ENCODE assay signal across 1 cellular context in the genomic region with DNA sequence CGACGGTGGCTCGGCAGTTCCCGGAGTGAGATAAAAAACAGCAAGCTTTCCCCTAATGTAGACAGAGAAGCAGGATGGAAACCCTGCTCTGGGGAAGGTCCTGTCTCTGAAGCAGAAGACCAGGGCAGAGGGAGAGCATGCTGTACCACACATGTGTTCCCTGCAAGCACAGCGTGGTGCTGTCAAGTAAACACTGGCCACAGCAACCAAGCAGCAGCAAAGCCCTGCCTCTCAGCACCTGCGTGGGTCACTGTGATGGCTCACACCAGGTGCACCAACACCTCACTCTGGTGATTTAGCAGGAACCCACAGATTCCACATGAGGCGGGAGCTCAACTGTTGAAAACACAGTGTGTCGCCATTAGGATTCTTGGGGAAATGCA.
TF ChIP-seq lines count a peak whose summit lies in the region.

No MANE protein-coding gene starts in this region.

TF ChIP-seq in HEK293, 187 proteins besides CTCF, POLR2A, EP300 and RAD21 (continued from another document):
- TF ChIP-seq ZNF292 (tag by site-specific recombination; IDR thresholded peaks at IDR 0.05; ENCODE audit: borderline replicate concordance, low read depth) (no peak), ZNF600 (tag by site-specific recombination; IDR thresholded peaks at IDR 0.05) (peak; percentile 15; the same call in 1 of the 2 replicates), ZNF513 (tag by site-specific recombination; IDR thresholded peaks at IDR 0.05) (no peak), ZNF391 (tag by site-specific recombination; IDR thresholded peaks at IDR 0.05; ENCODE audit: borderline replicate concordance, low read depth) (no peak)
